ENCODE assay signal across 10 cellular contexts in the genomic region with DNA sequence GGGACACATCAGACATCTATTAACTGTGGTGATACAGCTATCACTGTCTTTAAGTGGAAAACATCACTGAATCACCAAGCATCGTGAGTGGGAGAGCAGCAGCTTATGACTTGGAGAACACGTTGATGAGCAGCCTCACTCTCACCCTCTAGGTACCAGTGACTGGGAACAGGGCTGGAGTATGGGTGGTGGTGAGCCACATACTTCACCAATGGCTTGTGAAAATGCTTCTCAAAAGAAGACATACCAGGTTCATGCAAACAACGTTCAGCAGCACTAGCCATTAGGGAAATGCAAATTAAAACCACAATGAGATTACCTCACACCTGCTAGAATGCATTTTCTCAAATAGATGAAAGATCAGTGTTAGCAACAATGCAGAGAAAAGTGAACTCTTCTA. TPM values are rescaled to one million over a fixed set of nuclear protein-coding genes. Genes with fewer than 3 reads are reported as not detected.
A peak's percentile ranks its signal among the peaks of the same experiment; 100 is the strongest.
DNase-seq lines count a peak whose midpoint lies in the region; ATAC-seq and TF ChIP-seq lines count a peak whose summit lies in the region.
"Had no signal": no experiment of that assay in that cellular context is flagged by ENCODE, and none has a peak within 500 bp of the region (broad histone marks: within the 10 kb centered on the region; RNA-seq: fewer than 3 reads in every experiment).

No MANE protein-coding gene starts in this region.

- peaks cover 32% of the 10 kb centered on the region for H3K4me1 Mint-ChIP-seq in activated CD4-positive, alpha-beta T cell treated with anti-CD3 and anti-CD28 coated beads, Interleukin-2, amount 10 ng/mL, durations not matched to agents 24 days and 14 days

- no peak overlapping the region for H2BK120ac ChIP-seq in mesenchymal stem cell (ENCODE audit: low read depth, low read length)

- POLR2A ChIA-PET in HEK293 (lab: Yijun Ruan, JAX), result no interaction called here

- H4K8ac ChIP-seq in mesenchymal stem cell (ENCODE audit: low read length), result no peak overlapping the region

- no peak overlapping the region for H2AFZ ChIP-seq in mesenchymal stem cell (ENCODE audit: low read depth, low read length)

- H4K91ac ChIP-seq in mesenchymal stem cell (ENCODE audit: low read length), result no peak overlapping the region

- H3K23ac ChIP-seq in mesenchymal stem cell (ENCODE audit: low read length in 2 of 2), result no peak overlapping the region

- CTCF ChIA-PET in HEK293 (lab: Yijun Ruan, JAX), result interaction anchor here (0.9 kb wide), 1 partner anchor 12 kb away, joined by 3 read pairs; no protein-coding TSS in a partner anchor

- no peak overlapping the region for H3K18ac ChIP-seq in mesenchymal stem cell (ENCODE audit: low read depth in 1 of 2, low read length in 2 of 2)

- no peaks in the 10 kb centered on the region for H3K27me3 Mint-ChIP-seq in activated CD4-positive, alpha-beta T cell treated with anti-CD3 and anti-CD28 coated beads, Interleukin-2, amount 10 ng/mL, durations not matched to agents 24 days and 14 days

- no peak overlapping the region for H3K4me3 Mint-ChIP-seq in activated CD4-positive, alpha-beta T cell treated with anti-CD3 and anti-CD28 coated beads, Interleukin-2, amount 10 ng/mL, durations not matched to agents 24 days and 14 days

- H3K36me3 ChIP-seq in HEK293 (ENCODE audit: control insufficient read depth in 2 of 2, insufficient read depth in 1 of 2, low read length in 2 of 2) (peaks cover 26 to 81% of the 10 kb centered on the region in 2 experiments), mesenchymal stem cell (ENCODE audit: control insufficient read depth in 1 of 2, insufficient read depth in 2 of 2, low read depth in 1 of 2, low read length in 2 of 2) (peaks cover 46 to 86% of the 10 kb centered on the region in 2 experiments)

- no peak overlapping the region for H3K27ac ChIP-seq in HEK293 (ENCODE audit: extremely low read depth, low read depth, low read length)
- no peak overlapping the region for H3K27ac ChIP-seq in mesenchymal stem cell (ENCODE audit: low read length, poor library complexity, severe bottlenecking)

- WGBS in mesenchymal stem cell, result 52% methylated on average over 3 of the region's 3 CpGs

- no peak overlapping the region for H2AK5ac ChIP-seq in mesenchymal stem cell (ENCODE audit: low read length, severe bottlenecking)

- no peak for DNase-seq in activated CD4-positive, alpha-beta T cell treated with anti-CD3 and anti-CD28 coated beads, Interleukin-2, amount 10 ng/mL, durations not matched to agents 24 days and 14 days
- no peak for DNase-seq in activated CD4-positive, alpha-beta T cell treated with anti-CD3 and anti-CD28 coated beads, Interleukin-2, amount 50 U/mL, for 4 hours
- DNase-seq in mesenchymal stem cell, result no peak
- DNase-seq in cerebellum (ENCODE audit: low spot score), result no peak
- no peak for DNase-seq in SKM-1 treated with dmso at 0.1 percent for 144 hours (lab: John Stamatoyannopoulos, UW; ENCODE audit: unreplicated experiment)
- no peak for DNase-seq in NCI-H2029 (lab: John Stamatoyannopoulos, UW)
- DNase-seq: erythroblast, left cardiac atrium had no signal

- no peak for TF ChIP-seq CTCF in HEK293 (tag by site-specific recombination; IDR thresholded peaks at IDR 0.05)

- no peak overlapping the region for H2BK15ac ChIP-seq in mesenchymal stem cell (ENCODE audit: low read depth, poor library complexity, severe bottlenecking)

- no peak overlapping the region for H3K4ac ChIP-seq in mesenchymal stem cell (ENCODE audit: low read depth in 1 of 2, low read length in 2 of 2)

- no peak overlapping the region for H3K4me2 ChIP-seq in mesenchymal stem cell (ENCODE audit: low read length, poor library complexity, severe bottlenecking)

- H3K9me3 ChIP-seq in HEK293 (ENCODE audit: control insufficient read depth, insufficient read depth, low read depth, low read length) (no peaks in the 10 kb centered on the region), mesenchymal stem cell (ENCODE audit: control insufficient read depth, low read length) (no peaks in the 10 kb centered on the region)

- ATAC-seq in HG03457 (IDR thresholded peaks at IDR 0.05; ENCODE audit: unreplicated experiment), result peak; percentile 62
- ATAC-seq: left cardiac atrium had no signal

- H3K4me1 ChIP-seq in HEK293 (ENCODE audit: control insufficient read depth, insufficient read depth, low read length), result peaks cover 5% of the 10 kb centered on the region; the same call in 1 of the 2 replicates
- peaks cover 9% of the 10 kb centered on the region for H3K4me1 ChIP-seq in mesenchymal stem cell (ENCODE audit: control insufficient read depth, insufficient read depth, low read depth, low read length)

- no peak overlapping the region for H3K14ac ChIP-seq in mesenchymal stem cell (ENCODE audit: low read length in 2 of 2)

- no peak overlapping the region for H3K4me3 ChIP-seq in HEK293 (ENCODE audit: low read depth, low read length)
- no peak overlapping the region for H3K4me3 ChIP-seq in mesenchymal stem cell (ENCODE audit: insufficient read depth in 1 of 2, low read depth in 1 of 2, low read length in 2 of 2)

- H2BK12ac ChIP-seq in mesenchymal stem cell (ENCODE audit: low read length in 2 of 2), result no peak overlapping the region

- peak overlapping the region; percentile 28 for H3K27ac Mint-ChIP-seq in activated CD4-positive, alpha-beta T cell treated with anti-CD3 and anti-CD28 coated beads, Interleukin-2, amount 10 ng/mL, durations not matched to agents 24 days and 14 days

- no peaks in the 10 kb centered on the region for H3K9me3 Mint-ChIP-seq in activated CD4-positive, alpha-beta T cell treated with anti-CD3 and anti-CD28 coated beads, Interleukin-2, amount 10 ng/mL, durations not matched to agents 24 days and 14 days

- peaks cover 78% of the 10 kb centered on the region for H3K36me3 Mint-ChIP-seq in activated CD4-positive, alpha-beta T cell treated with anti-CD3 and anti-CD28 coated beads, Interleukin-2, amount 10 ng/mL, durations not matched to agents 24 days and 14 days (ENCODE audit: low read depth)

- intact Hi-C loops in activated CD4-positive, alpha-beta T cell treated with anti-CD3 and anti-CD28 coated beads, Interleukin-2, amount 10 ng/mL, durations not matched to agents 24 days and 14 days (cut with micrococcal nuclease), result no loop called here

- peaks cover 30% of the 10 kb centered on the region for H3K79me1 ChIP-seq in mesenchymal stem cell (replicated peaks; ENCODE audit: low read length, poor library complexity, severe bottlenecking)

- peak overlapping the region; percentile 5 for H3K9ac ChIP-seq in mesenchymal stem cell (ENCODE audit: low read length)

- H2BK5ac ChIP-seq in mesenchymal stem cell (ENCODE audit: low read depth, low read length, poor library complexity, severe bottlenecking), result no peak overlapping the region

- no peaks in the 10 kb centered on the region for H3K27me3 ChIP-seq in mesenchymal stem cell (ENCODE audit: control insufficient read depth in 1 of 2, insufficient read depth in 1 of 2, low read length in 2 of 2)

TF ChIP-seq in HEK293, 187 proteins besides CTCF, POLR2A, EP300 and RAD21:
- TF ChIP-seq ZNF214 (tag by site-specific recombination; IDR thresholded peaks at IDR 0.05; ENCODE audit: borderline replicate concordance), result no peak
- TF ChIP-seq ZNF777 (tag by site-specific recombination; IDR thresholded peaks at IDR 0.05; ENCODE audit: borderline replicate concordance), result no peak
- TF ChIP-seq SCRT2 (tag by site-specific recombination; IDR thresholded peaks at IDR 0.05), result 0 out of 2 replicates have a peak, but pooled peaks have one; percentile 10

RNA-seq across cellular contexts. Expression of a gene that starts 25.3 kb away (rescaled TPM):
- 230 and 240 TPM in 2 replicates for total RNA-seq in activated CD4-positive, alpha-beta T cell treated with anti-CD3 and anti-CD28 coated beads, Interleukin-2, amount 10 ng/mL, durations not matched to agents 24 days and 14 days
- polyA plus RNA-seq in mesenchymal stem cell (2013, experiment 1 of 2), result 76.3 TPM
- 76.9 TPM for polyA plus RNA-seq in mesenchymal stem cell (2013, experiment 2 of 2)
- 79.8 TPM for total RNA-seq in cerebellum

RNA-seq across cellular contexts. Expression of a gene that starts 25.5 kb away (rescaled TPM):
- total RNA-seq in activated CD4-positive, alpha-beta T cell treated with anti-CD3 and anti-CD28 coated beads, Interleukin-2, amount 10 ng/mL, durations not matched to agents 24 days and 14 days, result 32.7 and 34.3 TPM in 2 replicates
- 14.6 TPM for polyA plus RNA-seq in mesenchymal stem cell (2013, experiment 1 of 2)
- 13.8 TPM for polyA plus RNA-seq in mesenchymal stem cell (2013, experiment 2 of 2)
- total RNA-seq in cerebellum, result 11.3 TPM
